ENCODE assay signal across 10 cellular contexts in genomic region chr4:128393111-128393704, GRCh38.
DNase-seq lines count a peak whose midpoint lies in the region; ATAC-seq and TF ChIP-seq lines count a peak whose summit lies in the region.
"Had no signal": no experiment of that assay in that cellular context is flagged by ENCODE, and none has a peak within 500 bp of the region (broad histone marks: within the 10 kb centered on the region; RNA-seq: fewer than 3 reads in every experiment).

No MANE protein-coding gene starts in this region.

- H3K27me3 Mint-ChIP-seq in progenitor cell of endocrine pancreas, result no peaks in the 10 kb centered on the region

- no peaks in the 10 kb centered on the region for H3K36me3 Mint-ChIP-seq in progenitor cell of endocrine pancreas (ENCODE audit: insufficient read depth)

- H3K27me3 ChIP-seq in esophagus muscularis mucosa, result no peaks in the 10 kb centered on the region
- H3K27me3 ChIP-seq in thoracic aorta (replicated peaks; ENCODE audit: insufficient read depth), result no peaks in the 10 kb centered on the region

- H3K36me3 ChIP-seq in esophagus muscularis mucosa (no peaks in the 10 kb centered on the region), thoracic aorta (no peaks in the 10 kb centered on the region)

- H3K27ac ChIP-seq in esophagus muscularis mucosa (replicated peaks in 1 of 4) (peak overlapping the region; percentile 73 to 77 (median 75)), thoracic aorta (peak overlapping the region; percentile 36 to 37)
- H3K27ac ChIP-seq: HL-60 had no signal

- intact Hi-C loops in esophagus muscularis mucosa (cut with DNase I), result loop anchor here (5.0 kb wide), 1 partner anchor 159 kb away; no protein-coding TSS in a partner anchor

- H3K4me1 Mint-ChIP-seq in progenitor cell of endocrine pancreas (ENCODE audit: low read depth), result peaks cover 4% of the 10 kb centered on the region

- DNase-seq in NCI-H187 treated with DMSO at 0.1 percent for 48 hours (lab: John Stamatoyannopoulos, UW), result peak; percentile 0
- DNase-seq in esophagus muscularis mucosa (ENCODE audit: extremely low spot score), result no peak
- DNase-seq in thoracic aorta (ENCODE audit: low spot score), result no peak
- no peak for DNase-seq in progenitor cell of endocrine pancreas (ENCODE audit: low spot score, unreplicated experiment)
- no peak for DNase-seq in hypothalamus (lab: John Stamatoyannopoulos, UW)
- DNase-seq in activated gamma-delta T cell treated with Interleukin-2 at 50 U/mL for 16 hours, result no peak
- DNase-seq: occipital lobe had no signal

- TF ChIP-seq CTCF in esophagus muscularis mucosa (IDR thresholded peaks at IDR 0.05), result no peak
- TF ChIP-seq CTCF in thoracic aorta (IDR thresholded peaks at IDR 0.05), result no peak
- TF ChIP-seq CTCF in progenitor cell of endocrine pancreas (IDR thresholded peaks at IDR 0.05; ENCODE audit: unreplicated experiment), result no peak

- no peak overlapping the region for H3K4me3 Mint-ChIP-seq in progenitor cell of endocrine pancreas (ENCODE audit: low read depth)

- H3K4me1 ChIP-seq in esophagus muscularis mucosa (peaks cover 6 to 55% (median 52%) of the 10 kb centered on the region in 4 donors), thoracic aorta (ENCODE audit: control insufficient read depth in 1 of 2, low read depth in 2 of 2) (peaks cover 11 to 32% of the 10 kb centered on the region in 2 donors)

- peaks cover 9% of the 10 kb centered on the region for H3K9me3 Mint-ChIP-seq in progenitor cell of endocrine pancreas (ENCODE audit: low read depth)

- TF ChIP-seq EP300 in esophagus muscularis mucosa (IDR thresholded peaks at IDR 0.05), result no peak

- H3K9me3 ChIP-seq in esophagus muscularis mucosa, result no peaks in the 10 kb centered on the region
- no peaks in the 10 kb centered on the region for H3K9me3 ChIP-seq in thoracic aorta

- WGBS in esophagus muscularis mucosa, result 39% methylated on average over 6 of the region's 6 CpGs

- ATAC-seq in GM21576 (IDR thresholded peaks at IDR 0.05; ENCODE audit: unreplicated experiment), result peak; percentile 82
- ATAC-seq in thoracic aorta (ENCODE audit: insufficient number of reproducible peaks, low FRiP score, low read depth), result no peak
- no peak for ATAC-seq in GM21367 (IDR thresholded peaks at IDR 0.05; ENCODE audit: unreplicated experiment)

- TF ChIP-seq POLR2A in esophagus muscularis mucosa (IDR thresholded peaks at IDR 0.05; ENCODE audit: low read depth), result no peak

- H3K4me3 ChIP-seq in esophagus muscularis mucosa, result no peak overlapping the region
- H3K4me3 ChIP-seq in thoracic aorta, result peak overlapping the region; percentile 15

- H3K27ac Mint-ChIP-seq in progenitor cell of endocrine pancreas, result no peak overlapping the region
